9 cellular contexts compared by ENCODE assay signal in the genomic region with DNA sequence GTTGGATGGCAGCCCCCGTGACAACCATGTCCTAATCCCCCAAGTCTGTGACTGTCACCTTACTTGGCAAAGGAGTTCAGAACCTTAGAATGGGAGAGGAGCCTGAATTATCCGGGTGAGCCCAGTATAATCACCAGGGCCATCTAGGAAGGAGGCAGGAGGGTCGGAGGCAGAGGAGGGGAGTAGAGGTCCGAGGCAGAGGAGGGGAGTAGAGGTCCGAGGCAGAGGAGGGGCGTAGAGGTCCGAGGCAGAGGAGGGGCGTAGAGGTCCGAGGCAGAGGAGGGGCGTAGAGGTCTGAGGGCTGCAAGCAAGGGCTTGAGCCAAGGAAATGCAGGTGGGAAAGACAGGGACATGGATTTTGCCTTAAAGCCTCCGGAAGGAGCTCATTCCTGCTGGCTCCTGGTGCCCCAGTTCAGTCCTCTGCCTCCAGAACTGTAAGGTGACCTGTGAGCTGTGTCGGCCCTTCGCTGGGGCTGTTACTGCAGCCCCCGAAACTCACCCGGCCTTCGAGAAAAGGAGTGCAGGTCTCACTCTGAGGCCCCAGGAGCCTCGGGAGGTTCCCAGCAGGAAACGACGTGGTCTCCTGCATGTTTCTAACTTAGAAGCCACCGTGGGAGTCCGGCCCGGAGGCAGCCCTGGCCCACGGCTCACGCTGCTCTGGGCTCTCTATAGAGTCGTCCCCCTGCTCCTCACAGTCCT. TPM values are rescaled to one million over a fixed set of nuclear protein-coding genes. Genes with fewer than 3 reads are reported as not detected.
DNase-seq lines count a peak whose midpoint lies in the region; ATAC-seq and TF ChIP-seq lines count a peak whose summit lies in the region.
"Had no signal": no experiment of that assay in that cellular context is flagged by ENCODE, and none has a peak within 500 bp of the region (broad histone marks: within the 10 kb centered on the region; RNA-seq: fewer than 3 reads in every experiment).

No MANE protein-coding gene starts in this region.

- no peak overlapping the region for H4K5ac ChIP-seq in mesendoderm (ENCODE audit: low read length)

- H3K4me3 ChIP-seq in body of pancreas (no peak overlapping the region), mesendoderm (ENCODE audit: low read length) (no peak overlapping the region), tibial artery (no peak overlapping the region)

- WGBS in body of pancreas, 2 donors, result 84 to 92% methylated on average over 20 to 21 of the region's 25 CpGs
- no CpG with 5 or more reads among the region's 25 CpGs for WGBS in mesendoderm (ENCODE audit: extremely low coverage, insufficient coverage, low lambda C conversion rate)

- no peak overlapping the region for H4K8ac ChIP-seq in mesendoderm (ENCODE audit: low read depth, low read length)

- peak overlapping the region; percentile 1 for H3K4ac ChIP-seq in mesendoderm (ENCODE audit: low read depth, low read length)

- no peak overlapping the region for H2AK5ac ChIP-seq in mesendoderm (ENCODE audit: low read length)

- peak overlapping the region; percentile 85 for H3K56ac ChIP-seq in mesendoderm (ENCODE audit: low read length)

- H3K27me3 ChIP-seq in body of pancreas (no peaks in the 10 kb centered on the region), mesendoderm (ENCODE audit: insufficient read depth, low read length, poor library complexity) (no peaks in the 10 kb centered on the region), tibial artery (peaks cover 0 to 68% of the 10 kb centered on the region in 2 donors)

- no peaks in the 10 kb centered on the region for H3K9me3 Mint-ChIP-seq in activated CD4-positive, alpha-beta T cell treated with anti-CD3 and anti-CD28 coated beads, Interleukin-2, amount 10 ng/mL, durations not matched to agents 7 days and 5 days

- peak overlapping the region; percentile 98 to 99 (median 98) for H3K27ac ChIP-seq in body of pancreas
- H3K27ac ChIP-seq in mesendoderm (ENCODE audit: low read depth, low read length), result no peak overlapping the region
- H3K27ac ChIP-seq in tibial artery, result peak overlapping the region; percentile 51 to 59

- H3K4me2 ChIP-seq in mesendoderm (ENCODE audit: low read length), result no peak overlapping the region

- no peak overlapping the region for H3K9ac ChIP-seq in mesendoderm (ENCODE audit: low read length)

- intact Hi-C loops in body of pancreas (cut with DNase I), result no loop called here
- intact Hi-C loops in tibial artery (cut with DNase I; ENCODE audit: low total_unique reads), result no loop called here

- H3K36me3 Mint-ChIP-seq in activated CD4-positive, alpha-beta T cell treated with anti-CD3 and anti-CD28 coated beads, Interleukin-2, amount 10 ng/mL, durations not matched to agents 7 days and 5 days (ENCODE audit: low read depth), result no peaks in the 10 kb centered on the region

- TF ChIP-seq CTCF in body of pancreas (IDR thresholded peaks at IDR 0.05) (no peak), tibial artery (IDR thresholded peaks at IDR 0.05) (no peak)

- no peak overlapping the region for H2BK120ac ChIP-seq in mesendoderm (ENCODE audit: low read depth, low read length)

- no peaks in the 10 kb centered on the region for H3K27me3 Mint-ChIP-seq in activated CD4-positive, alpha-beta T cell treated with anti-CD3 and anti-CD28 coated beads, Interleukin-2, amount 10 ng/mL, durations not matched to agents 7 days and 5 days

- H3K79me1 ChIP-seq in mesendoderm (ENCODE audit: low read length), result no peaks in the 10 kb centered on the region

- H2BK15ac ChIP-seq in mesendoderm (replicated peaks; ENCODE audit: low read depth), result no peak overlapping the region

- H3K4me3 Mint-ChIP-seq in activated CD4-positive, alpha-beta T cell treated with anti-CD3 and anti-CD28 coated beads, Interleukin-2, amount 10 ng/mL, durations not matched to agents 7 days and 5 days, result no peak overlapping the region

- peaks cover 35% of the 10 kb centered on the region for H3K4me1 ChIP-seq in body of pancreas
- H3K4me1 ChIP-seq in mesendoderm (ENCODE audit: control insufficient read depth, low read depth, low read length), result peaks cover 5% of the 10 kb centered on the region
- H3K4me1 ChIP-seq in tibial artery, result peaks cover 0 to 35% (median 23%) of the 10 kb centered on the region in 4 donors

- peak overlapping the region; percentile 95 for H3K27ac Mint-ChIP-seq in activated CD4-positive, alpha-beta T cell treated with anti-CD3 and anti-CD28 coated beads, Interleukin-2, amount 10 ng/mL, durations not matched to agents 7 days and 5 days

- H3K23ac ChIP-seq in mesendoderm (ENCODE audit: low read length), result peak overlapping the region; percentile 89

- CTCF ChIA-PET in activated CD4-positive, alpha-beta T cell treated with anti-CD3 and anti-CD28 coated beads, Interleukin-2, amount 10 ng/mL, durations not matched to agents 7 days and 5 days (lab: Charles Lee), result interaction anchor here (0.6 to 4.0 kb wide), 2 partner anchors 15 to 1244 kb away, joined by 4 to 13 read pairs; no protein-coding TSS in a partner anchor

- TF ChIP-seq POLR2A in body of pancreas (IDR thresholded peaks at IDR 0.05), result no peak

- POLR2A ChIA-PET in activated CD4-positive, alpha-beta T cell treated with anti-CD3 and anti-CD28 coated beads, Interleukin-2, amount 10 ng/mL, durations not matched to agents 7 days and 5 days (lab: Charles Lee), result no interaction called here

- peaks cover 52% of the 10 kb centered on the region for H3K4me1 Mint-ChIP-seq in activated CD4-positive, alpha-beta T cell treated with anti-CD3 and anti-CD28 coated beads, Interleukin-2, amount 10 ng/mL, durations not matched to agents 7 days and 5 days

- no peaks in the 10 kb centered on the region for H3K79me2 ChIP-seq in mesendoderm (ENCODE audit: control insufficient read depth, insufficient read depth, low read length)

- H2BK5ac ChIP-seq in mesendoderm (ENCODE audit: low read length), result peak overlapping the region; percentile 56

- ATAC-seq in body of pancreas (no peak), GM18519 (IDR thresholded peaks at IDR 0.05; ENCODE audit: low FRiP score, unreplicated experiment) (no peak), HG02588 (IDR thresholded peaks at IDR 0.05; ENCODE audit: unreplicated experiment) (no peak)

- H3K36me3 ChIP-seq in body of pancreas (replicated peaks in 1 of 2; ENCODE audit: insufficient read depth in 1 of 2, low read depth in 2 of 2) (no peaks in the 10 kb centered on the region), mesendoderm (ENCODE audit: control insufficient read depth, insufficient read depth, low read length) (no peaks in the 10 kb centered on the region), tibial artery (no peaks in the 10 kb centered on the region)

- DNase-seq in activated CD4-positive, alpha-beta T cell treated with anti-CD3 and anti-CD28 coated beads, Interleukin-2, amount 10 ng/mL, durations not matched to agents 7 days and 5 days, result no peak
- no peak for DNase-seq in activated CD4-positive, alpha-beta T cell treated with anti-CD3 and anti-CD28 coated beads for 4 hours
- DNase-seq in body of pancreas (no peak), mesendoderm (no peak), tibial artery (no peak)
- DNase-seq in stimulated activated CD4-positive, alpha-beta T cell treated with anti-CD3 and anti-CD28 coated beads, Interleukin-12 subunit alpha, Interleukin-12 subunit beta, amount 100 ng/mL, for 4 hours, result no peak
- DNase-seq: NCI-H1436 had no signal

- H3K9me3 ChIP-seq in body of pancreas, result no peaks in the 10 kb centered on the region
- H3K9me3 ChIP-seq in tibial artery, result no peaks in the 10 kb centered on the region

- no peak overlapping the region for H3K18ac ChIP-seq in mesendoderm (ENCODE audit: low read length)

RNA-seq across cellular contexts. Expression of gene SLCO4A1, which starts 20.0 kb away (rescaled TPM):
- 10 to 100 TPM; 54.2 to 55.2 TPM for total RNA-seq in activated CD4-positive, alpha-beta T cell treated with anti-CD3 and anti-CD28 coated beads, Interleukin-2, amount 10 ng/mL, durations not matched to agents 7 days and 5 days
- 1 to 10 TPM; 2.6 to 6.2 TPM for total RNA-seq in body of pancreas
- 1.6 TPM for polyA plus RNA-seq in mesendoderm (2013, experiment 1 of 2)
- 1.8 TPM for polyA plus RNA-seq in mesendoderm (2013, experiment 2 of 2)

Comparison
In these comparisons a context has a peak if more than half of its experiments do, and no peak if none do; other contexts are left out.
1. RNA of gene SLCO4A1, which starts 20.0 kb away (total RNA-seq): 54.2 to 55.2 TPM in activated CD4-positive, alpha-beta T cell treated with anti-CD3 and anti-CD28 coated beads, Interleukin-2, amount 10 ng/mL, durations not matched to agents 7 days and 5 days; 2.6 to 6.2 TPM in body of pancreas; every median in the first group is over 4 times any median in the second.